Comparison of ENCODE assay signal across 8 cellular contexts in genomic region chr11:72102162-72102561, GRCh38. TPM values are rescaled to one million over a fixed set of nuclear protein-coding genes. Genes with fewer than 3 reads are reported as not detected.
DNase-seq lines count a peak whose midpoint lies in the region; ATAC-seq and TF ChIP-seq lines count a peak whose summit lies in the region.

No MANE protein-coding gene starts in this region.

- H3K27ac ChIP-seq in naive thymus-derived CD4-positive, alpha-beta T cell (ENCODE audit: low read depth, low read length) = peak overlapping the region; percentile 93

- TF ChIP-seq CTCF in BE2C (IDR thresholded peaks at IDR 0.05; ENCODE audit: low read depth, low read length) = no peak
- no peak for TF ChIP-seq CTCF in chondrocyte (IDR thresholded peaks at IDR 0.05)

- peaks cover 37% of the 10 kb centered on the region for H3K4me1 Mint-ChIP-seq in chondrocyte (ENCODE audit: low read depth)
- peaks cover 41 to 49% (median 44%) of the 10 kb centered on the region in 7 donors for H3K4me1 Mint-ChIP-seq in naive thymus-derived CD4-positive, alpha-beta T cell

- H3K4me3 Mint-ChIP-seq in chondrocyte (ENCODE audit: unreplicated experiment) = peak overlapping the region; percentile 86
- H3K4me3 Mint-ChIP-seq in naive thymus-derived CD4-positive, alpha-beta T cell = peak overlapping the region; percentile 66 to 97 (median 86)

- peaks cover 8% of the 10 kb centered on the region for H3K36me3 Mint-ChIP-seq in chondrocyte (ENCODE audit: low read depth)
- peaks cover 4 to 20% (median 5%) of the 10 kb centered on the region in 5 donors for H3K36me3 Mint-ChIP-seq in naive thymus-derived CD4-positive, alpha-beta T cell

- H3K27me3 ChIP-seq in BE2C (no peaks in the 10 kb centered on the region), MG63 (no peaks in the 10 kb centered on the region)
- no peaks in the 10 kb centered on the region for H3K27me3 ChIP-seq in naive thymus-derived CD4-positive, alpha-beta T cell (ENCODE audit: control insufficient read depth in 2 of 2, insufficient read depth in 2 of 2, low read length in 2 of 2)

- CTCF ChIA-PET in naive thymus-derived CD4-positive, alpha-beta T cell (lab: Charles Lee) = interaction anchor here (0.9 to 2.9 kb wide), 4 partner anchors 11 to 77 kb away, joined by 3 to 11 read pairs (median 6); no protein-coding TSS in a partner anchor

- intact Hi-C loops in naive thymus-derived CD4-positive, alpha-beta T cell (cut with micrococcal nuclease) = loop anchor here in 1 of 2 donors (2.0 kb wide), 3 partner anchors 121 to 333 kb away; partner anchors contain the start of genes CLPB, RNF121 and XNDC1N

- H3K9me3 Mint-ChIP-seq in chondrocyte (ENCODE audit: low read depth) = no peaks in the 10 kb centered on the region
- no peaks in the 10 kb centered on the region for H3K9me3 Mint-ChIP-seq in naive thymus-derived CD4-positive, alpha-beta T cell

- POLR2A ChIA-PET in naive thymus-derived CD4-positive, alpha-beta T cell (lab: Charles Lee) = interaction anchor here (0.9 to 5.3 kb wide), 7 partner anchors 10 to 121 kb away, joined by 4 to 55 read pairs (median 8); partner anchors contain the start of gene ANAPC15

- H3K27ac Mint-ChIP-seq in chondrocyte (ENCODE audit: unreplicated experiment) = peak overlapping the region; percentile 95
- peak overlapping the region; percentile 83 to 98 (median 94) for H3K27ac Mint-ChIP-seq in naive thymus-derived CD4-positive, alpha-beta T cell

- ATAC-seq in naive thymus-derived CD4-positive, alpha-beta T cell = no peak
- no peak for ATAC-seq in GM19351 (IDR thresholded peaks at IDR 0.05; ENCODE audit: unreplicated experiment)
- ATAC-seq in HG02938 (IDR thresholded peaks at IDR 0.05; ENCODE audit: unreplicated experiment) = no peak

- peak overlapping the region; percentile 95 for H3K4me3 ChIP-seq in BE2C (ENCODE audit: low read depth, low read length)
- peak overlapping the region; percentile 97 for H3K4me3 ChIP-seq in MG63
- H3K4me3 ChIP-seq in naive thymus-derived CD4-positive, alpha-beta T cell (ENCODE audit: low read length) = peak overlapping the region; percentile 54

- H3K36me3 ChIP-seq in BE2C (peaks cover 19% of the 10 kb centered on the region), MG63 (peaks cover 44% of the 10 kb centered on the region)
- H3K36me3 ChIP-seq in naive thymus-derived CD4-positive, alpha-beta T cell (ENCODE audit: control insufficient read depth in 2 of 3, insufficient read depth in 3 of 3, low read length in 3 of 3) = peaks cover 0 to 36% (median 6%) of the 10 kb centered on the region in 3 experiments

- peaks cover 6% of the 10 kb centered on the region; the same call in 1 of the 2 replicates for H3K4me1 ChIP-seq in BE2C
- H3K4me1 ChIP-seq in naive thymus-derived CD4-positive, alpha-beta T cell (ENCODE audit: control insufficient read depth in 2 of 2, insufficient read depth in 2 of 2, low read length in 2 of 2) = peaks cover 20% of the 10 kb centered on the region in 2 donors

- H3K9me3 ChIP-seq in BE2C (no peaks in the 10 kb centered on the region), MG63 (no peaks in the 10 kb centered on the region)
- H3K9me3 ChIP-seq in naive thymus-derived CD4-positive, alpha-beta T cell (ENCODE audit: control insufficient read depth in 2 of 3, low read length in 3 of 3) = no peaks in the 10 kb centered on the region

- DNase-seq in BE2C = no peak
- no peak for DNase-seq in MG63
- no peak for DNase-seq in chondrocyte (ENCODE audit: low spot score)
- DNase-seq in naive thymus-derived CD4-positive, alpha-beta T cell = no peak
- no peak for DNase-seq in NCI-H1417 treated with DMSO at 0.1 percent for 48 hours (lab: John Stamatoyannopoulos, UW)
- no peak for DNase-seq in mucosa of gallbladder (ENCODE audit: low spot score)

- H3K27me3 Mint-ChIP-seq in chondrocyte (ENCODE audit: low read depth) = no peaks in the 10 kb centered on the region
- no peaks in the 10 kb centered on the region for H3K27me3 Mint-ChIP-seq in naive thymus-derived CD4-positive, alpha-beta T cell

RNA-seq across cellular contexts. Expression of gene LAMTOR1, which starts 0.9 kb away (rescaled TPM):
- 282 TPM for polyA plus RNA-seq in BE2C (2012; ENCODE audit: insufficient read depth, insufficient read length, low read depth)
- total RNA-seq in MG63 (2014; rRNA removed; shearing (Covaris generic); ENCODE audit: low replicate concordance) = 89.9 and 130 TPM in 2 replicates
- total RNA-seq in chondrocyte (70.5 to 74.9 TPM (median 74.7 TPM) in 3 replicates), mucosa of gallbladder (81.7 TPM)
- total RNA-seq in naive thymus-derived CD4-positive, alpha-beta T cell = 10 to 100 TPM; 41.8 to 83.0 (median 69.7) TPM
- 10 to 100 TPM; 63.2 to 78.0 TPM for polyA plus RNA-seq in naive thymus-derived CD4-positive, alpha-beta T cell

RNA-seq across cellular contexts. Expression of gene TOMT, which starts 3.6 kb away (rescaled TPM):
- not detected for polyA plus RNA-seq in BE2C (2012; ENCODE audit: insufficient read depth, insufficient read length, low read depth)
- total RNA-seq in MG63 (2014; rRNA removed; shearing (Covaris generic); ENCODE audit: low replicate concordance) = not detected in 2 replicates
- total RNA-seq in chondrocyte = not detected in 3 replicates
- under 1 TPM in 1 of 5 experiments, not detected in 4; 0.42 TPM for total RNA-seq in naive thymus-derived CD4-positive, alpha-beta T cell
- polyA plus RNA-seq in naive thymus-derived CD4-positive, alpha-beta T cell = not detected
- not detected for total RNA-seq in mucosa of gallbladder

RNA-seq across cellular contexts. Expression of gene ANAPC15, which starts 10.3 kb away (rescaled TPM):
- 140 TPM for polyA plus RNA-seq in BE2C (2012; ENCODE audit: insufficient read depth, insufficient read length, low read depth)
- 54.0 and 124 TPM in 2 replicates for total RNA-seq in MG63 (2014; rRNA removed; shearing (Covaris generic); ENCODE audit: low replicate concordance)
- total RNA-seq in chondrocyte (36.0 to 39.7 TPM (median 37.6 TPM) in 3 replicates), mucosa of gallbladder (33.3 TPM)
- total RNA-seq in naive thymus-derived CD4-positive, alpha-beta T cell = 10 to 100 TPM; 43.0 to 59.6 (median 44.1) TPM
- polyA plus RNA-seq in naive thymus-derived CD4-positive, alpha-beta T cell = 100 to 1,000 TPM in 1 of 2 donors, 10 to 100 TPM in 1; 99.1 to 113 TPM

RNA-seq across cellular contexts. Expression of gene LRRC51, which starts 21.5 kb away (rescaled TPM):
- polyA plus RNA-seq in BE2C (2012; ENCODE audit: insufficient read depth, insufficient read length, low read depth) = 7.2 TPM
- total RNA-seq in MG63 (2014; rRNA removed; shearing (Covaris generic); ENCODE audit: low replicate concordance) = 11.6 and 17.4 TPM in 2 replicates
- total RNA-seq in chondrocyte = 5.0 to 11.0 TPM (median 6.0 TPM) in 3 replicates
- total RNA-seq in naive thymus-derived CD4-positive, alpha-beta T cell = 1 to 10 TPM; 1.2 to 7.8 (median 4.6) TPM
- polyA plus RNA-seq in naive thymus-derived CD4-positive, alpha-beta T cell = 1 to 10 TPM; 2.0 to 2.7 TPM
- total RNA-seq in mucosa of gallbladder = 12.9 TPM

RNA-seq across cellular contexts. Expression of gene NUMA1, which starts 21.8 kb away (rescaled TPM):
- polyA plus RNA-seq in BE2C (2012; ENCODE audit: insufficient read depth, insufficient read length, low read depth) = 308 TPM
- total RNA-seq in MG63 (2014; rRNA removed; shearing (Covaris generic); ENCODE audit: low replicate concordance) = 104 and 158 TPM in 2 replicates
- 112 to 133 TPM (median 119 TPM) in 3 replicates for total RNA-seq in chondrocyte
- 100 to 1,000 TPM; 216 to 453 (median 266) TPM for total RNA-seq in naive thymus-derived CD4-positive, alpha-beta T cell
- polyA plus RNA-seq in naive thymus-derived CD4-positive, alpha-beta T cell = 100 to 1,000 TPM in 1 of 2 donors, 10 to 100 TPM in 1; 27.1 to 142 TPM
- total RNA-seq in mucosa of gallbladder = 261 TPM
